In genomic region chr5:147369742-147370374, GRCh38 we compare ENCODE assay signal across 1 cellular context.
TF ChIP-seq lines count a peak whose summit lies in the region.

No MANE protein-coding gene starts in this region.

TF ChIP-seq in H1, 55 proteins besides CTCF, POLR2A, EP300 and RAD21:
- TF ChIP-seq, protein P1, sequence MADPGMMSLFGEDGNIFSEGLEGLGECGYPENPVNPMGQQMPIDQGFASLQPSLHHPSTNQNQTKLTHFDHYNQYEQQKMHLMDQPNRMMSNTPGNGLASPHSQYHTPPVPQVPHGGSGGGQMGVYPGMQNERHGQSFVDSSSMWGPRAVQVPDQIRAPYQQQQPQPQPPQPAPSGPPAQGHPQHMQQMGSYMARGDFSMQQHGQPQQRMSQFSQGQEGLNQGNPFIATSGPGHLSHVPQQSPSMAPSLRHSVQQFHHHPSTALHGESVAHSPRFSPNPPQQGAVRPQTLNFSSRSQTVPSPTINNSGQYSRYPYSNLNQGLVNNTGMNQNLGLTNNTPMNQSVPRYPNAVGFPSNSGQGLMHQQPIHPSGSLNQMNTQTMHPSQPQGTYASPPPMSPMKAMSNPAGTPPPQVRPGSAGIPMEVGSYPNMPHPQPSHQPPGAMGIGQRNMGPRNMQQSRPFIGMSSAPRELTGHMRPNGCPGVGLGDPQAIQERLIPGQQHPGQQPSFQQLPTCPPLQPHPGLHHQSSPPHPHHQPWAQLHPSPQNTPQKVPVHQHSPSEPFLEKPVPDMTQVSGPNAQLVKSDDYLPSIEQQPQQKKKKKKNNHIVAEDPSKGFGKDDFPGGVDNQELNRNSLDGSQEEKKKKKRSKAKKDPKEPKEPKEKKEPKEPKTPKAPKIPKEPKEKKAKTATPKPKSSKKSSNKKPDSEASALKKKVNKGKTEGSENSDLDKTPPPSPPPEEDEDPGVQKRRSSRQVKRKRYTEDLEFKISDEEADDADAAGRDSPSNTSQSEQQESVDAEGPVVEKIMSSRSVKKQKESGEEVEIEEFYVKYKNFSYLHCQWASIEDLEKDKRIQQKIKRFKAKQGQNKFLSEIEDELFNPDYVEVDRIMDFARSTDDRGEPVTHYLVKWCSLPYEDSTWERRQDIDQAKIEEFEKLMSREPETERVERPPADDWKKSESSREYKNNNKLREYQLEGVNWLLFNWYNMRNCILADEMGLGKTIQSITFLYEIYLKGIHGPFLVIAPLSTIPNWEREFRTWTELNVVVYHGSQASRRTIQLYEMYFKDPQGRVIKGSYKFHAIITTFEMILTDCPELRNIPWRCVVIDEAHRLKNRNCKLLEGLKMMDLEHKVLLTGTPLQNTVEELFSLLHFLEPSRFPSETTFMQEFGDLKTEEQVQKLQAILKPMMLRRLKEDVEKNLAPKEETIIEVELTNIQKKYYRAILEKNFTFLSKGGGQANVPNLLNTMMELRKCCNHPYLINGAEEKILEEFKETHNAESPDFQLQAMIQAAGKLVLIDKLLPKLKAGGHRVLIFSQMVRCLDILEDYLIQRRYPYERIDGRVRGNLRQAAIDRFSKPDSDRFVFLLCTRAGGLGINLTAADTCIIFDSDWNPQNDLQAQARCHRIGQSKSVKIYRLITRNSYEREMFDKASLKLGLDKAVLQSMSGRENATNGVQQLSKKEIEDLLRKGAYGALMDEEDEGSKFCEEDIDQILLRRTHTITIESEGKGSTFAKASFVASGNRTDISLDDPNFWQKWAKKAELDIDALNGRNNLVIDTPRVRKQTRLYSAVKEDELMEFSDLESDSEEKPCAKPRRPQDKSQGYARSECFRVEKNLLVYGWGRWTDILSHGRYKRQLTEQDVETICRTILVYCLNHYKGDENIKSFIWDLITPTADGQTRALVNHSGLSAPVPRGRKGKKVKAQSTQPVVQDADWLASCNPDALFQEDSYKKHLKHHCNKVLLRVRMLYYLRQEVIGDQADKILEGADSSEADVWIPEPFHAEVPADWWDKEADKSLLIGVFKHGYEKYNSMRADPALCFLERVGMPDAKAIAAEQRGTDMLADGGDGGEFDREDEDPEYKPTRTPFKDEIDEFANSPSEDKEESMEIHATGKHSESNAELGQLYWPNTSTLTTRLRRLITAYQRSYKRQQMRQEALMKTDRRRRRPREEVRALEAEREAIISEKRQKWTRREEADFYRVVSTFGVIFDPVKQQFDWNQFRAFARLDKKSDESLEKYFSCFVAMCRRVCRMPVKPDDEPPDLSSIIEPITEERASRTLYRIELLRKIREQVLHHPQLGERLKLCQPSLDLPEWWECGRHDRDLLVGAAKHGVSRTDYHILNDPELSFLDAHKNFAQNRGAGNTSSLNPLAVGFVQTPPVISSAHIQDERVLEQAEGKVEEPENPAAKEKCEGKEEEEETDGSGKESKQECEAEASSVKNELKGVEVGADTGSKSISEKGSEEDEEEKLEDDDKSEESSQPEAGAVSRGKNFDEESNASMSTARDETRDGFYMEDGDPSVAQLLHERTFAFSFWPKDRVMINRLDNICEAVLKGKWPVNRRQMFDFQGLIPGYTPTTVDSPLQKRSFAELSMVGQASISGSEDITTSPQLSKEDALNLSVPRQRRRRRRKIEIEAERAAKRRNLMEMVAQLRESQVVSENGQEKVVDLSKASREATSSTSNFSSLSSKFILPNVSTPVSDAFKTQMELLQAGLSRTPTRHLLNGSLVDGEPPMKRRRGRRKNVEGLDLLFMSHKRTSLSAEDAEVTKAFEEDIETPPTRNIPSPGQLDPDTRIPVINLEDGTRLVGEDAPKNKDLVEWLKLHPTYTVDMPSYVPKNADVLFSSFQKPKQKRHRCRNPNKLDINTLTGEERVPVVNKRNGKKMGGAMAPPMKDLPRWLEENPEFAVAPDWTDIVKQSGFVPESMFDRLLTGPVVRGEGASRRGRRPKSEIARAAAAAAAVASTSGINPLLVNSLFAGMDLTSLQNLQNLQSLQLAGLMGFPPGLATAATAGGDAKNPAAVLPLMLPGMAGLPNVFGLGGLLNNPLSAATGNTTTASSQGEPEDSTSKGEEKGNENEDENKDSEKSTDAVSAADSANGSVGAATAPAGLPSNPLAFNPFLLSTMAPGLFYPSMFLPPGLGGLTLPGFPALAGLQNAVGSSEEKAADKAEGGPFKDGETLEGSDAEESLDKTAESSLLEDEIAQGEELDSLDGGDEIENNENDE (IDR thresholded peaks at IDR 0.05; ENCODE audit: insufficient replicate concordance, low read length), result peak; percentile 49
- TF ChIP-seq NANOG (IDR thresholded peaks at IDR 0.05; ENCODE audit: insufficient read depth, low read depth, low read length, poor library complexity, severe bottlenecking) (no peak), TAF7 (optimal IDR thresholded peaks at IDR 0.05; ENCODE audit: borderline replicate concordance, low read depth, low read length) (peak; percentile 31)
